2 cellular contexts compared by ENCODE assay signal in genomic region chr1:21126324-21126723, GRCh38.
TF ChIP-seq lines count a peak whose summit lies in the region.

No MANE protein-coding gene starts in this region.

TF ChIP-seq in IMR-90, 13 proteins besides CTCF, POLR2A, EP300 and RAD21:
- TF ChIP-seq CHD1 (IDR thresholded peaks at IDR 0.05; ENCODE audit: low read depth, low read length) (no peak), FOS (IDR thresholded peaks at IDR 0.05; ENCODE audit: low read depth, low read length) (no peak), MAZ (IDR thresholded peaks at IDR 0.05; ENCODE audit: borderline replicate concordance, low read depth, low read length) (no peak), BHLHE40 (IDR thresholded peaks at IDR 0.05; ENCODE audit: low read depth, low read length) (no peak), RFX5 (IDR thresholded peaks at IDR 0.05; ENCODE audit: low read depth, low read length) (no peak), MAFK (IDR thresholded peaks at IDR 0.05; ENCODE audit: low read depth, low read length) (no peak), CEBPB (IDR thresholded peaks at IDR 0.05; ENCODE audit: low read depth, low read length) (no peak), MXI1 (IDR thresholded peaks at IDR 0.05; ENCODE audit: borderline replicate concordance, low read depth, low read length) (no peak), SMC3 (IDR thresholded peaks at IDR 0.05; ENCODE audit: low read depth, low read length) (no peak), NFE2L2 (IDR thresholded peaks at IDR 0.05; ENCODE audit: low read depth, low read length) (no peak)
- TF ChIP-seq, protein P1, sequence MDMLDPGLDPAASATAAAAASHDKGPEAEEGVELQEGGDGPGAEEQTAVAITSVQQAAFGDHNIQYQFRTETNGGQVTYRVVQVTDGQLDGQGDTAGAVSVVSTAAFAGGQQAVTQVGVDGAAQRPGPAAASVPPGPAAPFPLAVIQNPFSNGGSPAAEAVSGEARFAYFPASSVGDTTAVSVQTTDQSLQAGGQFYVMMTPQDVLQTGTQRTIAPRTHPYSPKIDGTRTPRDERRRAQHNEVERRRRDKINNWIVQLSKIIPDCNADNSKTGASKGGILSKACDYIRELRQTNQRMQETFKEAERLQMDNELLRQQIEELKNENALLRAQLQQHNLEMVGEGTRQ (IDR thresholded peaks at IDR 0.05; ENCODE audit: low read depth, low read length), result no peak

TF ChIP-seq in H1, 55 proteins besides CTCF, POLR2A, EP300 and RAD21:
- TF ChIP-seq TEAD4 (IDR thresholded peaks at IDR 0.05; ENCODE audit: low read depth, low read length) (peak; percentile 43; the same call in 1 of the 2 replicates), TCF12 (IDR thresholded peaks at IDR 0.05; ENCODE audit: low read depth, low read length) (no peak), YY1 (IDR thresholded peaks at IDR 0.05; ENCODE audit: low read depth, low read length) (0 out of 2 replicates have a peak, but pooled peaks have one; percentile 28), SRF (IDR thresholded peaks at IDR 0.05; ENCODE audit: low read depth, low read length) (no peak), RNF2 (IDR thresholded peaks at IDR 0.05; ENCODE audit: borderline replicate concordance, low read depth, low read length, missing control alignments, poor library complexity, severe bottlenecking) (no peak)
